Comparison of ENCODE assay signal across 2 cellular contexts in the genomic region with DNA sequence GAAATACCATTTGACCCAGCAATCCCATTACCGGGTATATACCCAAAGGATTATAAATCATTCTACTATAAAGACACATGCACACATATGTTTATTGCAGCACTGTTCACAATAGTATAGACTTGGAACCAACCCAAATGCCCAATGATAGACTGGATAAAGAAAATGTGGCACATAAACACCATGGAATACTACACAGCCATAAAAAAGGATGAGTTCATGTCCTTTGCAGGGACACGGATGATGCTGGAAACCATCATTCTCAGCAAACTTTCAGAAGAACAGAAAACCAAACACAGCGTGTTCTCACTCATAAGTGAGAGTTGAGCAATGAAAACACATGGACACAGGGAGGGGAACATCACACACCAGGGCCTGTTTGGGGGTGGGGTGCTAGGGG. TPM values are rescaled to one million over a fixed set of nuclear protein-coding genes. Genes with fewer than 3 reads are reported as not detected.
DNase-seq lines count a peak whose midpoint lies in the region; ATAC-seq, FAIRE-seq and TF ChIP-seq lines count a peak whose summit lies in the region.
"Not testable (repeated sequence)": the region's sequence is repeated elsewhere in the genome, so short reads cannot be mapped to it uniquely, and the experiment has no call there.

No MANE protein-coding gene starts in this region.

- WGBS in K562 (ENCODE audit: insufficient coverage, low coverage, missing lambda C conversion rate) = 40% methylated on average over 3 of the region's 3 CpGs

- not testable (repeated sequence) for H3K9ac ChIP-seq in K562 (ENCODE audit: insufficient read depth in 1 of 2, low read depth in 2 of 2, low read length in 2 of 2)

- H2AFZ ChIP-seq in K562 (ENCODE audit: low read depth, low read length) = not testable (repeated sequence)

- not testable (repeated sequence) for TF ChIP-seq CTCF in HEK293 (tag by site-specific recombination; IDR thresholded peaks at IDR 0.05); K562 (IDR thresholded peaks at IDR 0.05 in 2 of 3, conservative IDR thresholded peaks at IDR 0.05 in 1 of 3; ENCODE audit: insufficient read depth in 2 of 3, low read depth in 1 of 3, low read length in 3 of 3)

- TF ChIP-seq POLR2A in K562 (conservative IDR thresholded peaks at IDR 0.05) = not testable (repeated sequence)

- not testable (repeated sequence) for H3K27me3 ChIP-seq in K562 (ENCODE audit: control insufficient read depth in 2 of 2, insufficient read depth in 2 of 2, low read length in 2 of 2)

- FAIRE-seq in K562 (lab: Jason Lieb, UNC) = not testable (repeated sequence)

- not testable (repeated sequence) for H3K9me1 ChIP-seq in K562 (ENCODE audit: control insufficient read depth, insufficient read depth, low read length)

- ATAC-seq in K562 = not testable (repeated sequence)

- H3K4me2 ChIP-seq in K562 (ENCODE audit: insufficient read depth, low read length) = not testable (repeated sequence)

- not testable (repeated sequence) for H3K4me3 ChIP-seq in HEK293 (ENCODE audit: low read depth, low read length); K562

- TF ChIP-seq RAD21 in K562 (CRISPR knock-in tag; conservative IDR thresholded peaks at IDR 0.05 in 1 of 2, IDR thresholded peaks at IDR 0.05 in 1 of 2) = not testable (repeated sequence)

- H4K20me1 ChIP-seq in K562 (replicated peaks; ENCODE audit: control insufficient read depth, insufficient read depth, low read length) = not testable (repeated sequence)

- H3K36me3 ChIP-seq in HEK293 (ENCODE audit: control insufficient read depth in 2 of 2, insufficient read depth in 1 of 2, low read length in 2 of 2) = peaks cover 0 to 18% of the 10 kb centered on the region in 2 experiments
- H3K36me3 ChIP-seq in K562 (ENCODE audit: control insufficient read depth, insufficient read depth, low read length) = not testable (repeated sequence)

- H3K9me3 ChIP-seq in HEK293 (ENCODE audit: control insufficient read depth, insufficient read depth, low read depth, low read length); K562 (replicated peaks; ENCODE audit: control insufficient read depth, insufficient read depth, low read depth, low read length): not testable (repeated sequence)

- POLR2A ChIA-PET in HEK293 (lab: Yijun Ruan, JAX); K562 (lab: Yijun Ruan, JAX): not testable (repeated sequence)

- not testable (repeated sequence) for H3K4me1 ChIP-seq in HEK293 (ENCODE audit: control insufficient read depth, insufficient read depth, low read length); K562 (replicated peaks in 1 of 2; ENCODE audit: control insufficient read depth in 2 of 2, insufficient read depth in 2 of 2, low read length in 2 of 2)

- in situ Hi-C loops in K562 (cut with MboI) = not testable (repeated sequence)

- H3K79me2 ChIP-seq in K562 (ENCODE audit: control insufficient read depth, insufficient read depth, low read length) = not testable (repeated sequence)

- TF ChIP-seq EP300 in K562 (IDR thresholded peaks at IDR 0.05; ENCODE audit: low read length) = not testable (repeated sequence)

- DNase-seq in K562 (ENCODE audit: extremely low read depth in 1 of 4, low spot score in 3 of 4) = not testable (repeated sequence)

- H3K27ac ChIP-seq in HEK293 (ENCODE audit: extremely low read depth, low read depth, low read length); K562 (ENCODE audit: extremely low read depth, low read depth, low read length): not testable (repeated sequence)

- intact Hi-C loops in K562 (cut with micrococcal nuclease) = not testable (repeated sequence)

- CTCF ChIA-PET in HEK293 (lab: Yijun Ruan, JAX); K562 (lab: Yijun Ruan, JAX; ENCODE audit: low intra/inter-chr PET ratio): not testable (repeated sequence)

- BruUV-seq in K562 (replicated peaks; lab: Mats Ljungman, UMichigan) = not testable (repeated sequence)

TF ChIP-seq in HEK293, 187 proteins besides CTCF, POLR2A, EP300 and RAD21:
- TF ChIP-seq, protein P1, sequence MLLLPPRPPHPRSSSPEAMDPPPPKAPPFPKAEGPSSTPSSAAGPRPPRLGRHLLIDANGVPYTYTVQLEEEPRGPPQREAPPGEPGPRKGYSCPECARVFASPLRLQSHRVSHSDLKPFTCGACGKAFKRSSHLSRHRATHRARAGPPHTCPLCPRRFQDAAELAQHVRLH (tag by site-specific recombination; IDR thresholded peaks at IDR 0.05) = 0 out of 2 replicates have a peak, but pooled peaks have one; percentile 14
- peak; percentile 90 for TF ChIP-seq ZNF146 (tag by site-specific recombination; IDR thresholded peaks at IDR 0.05)

TF ChIP-seq in K562, 482 proteins besides CTCF, POLR2A, EP300 and RAD21:
- peak; percentile 86 for TF ChIP-seq ZNF146 (CRISPR knock-in tag; IDR thresholded peaks at IDR 0.05; ENCODE audit: unreplicated experiment)
- TF ChIP-seq RBM25 (IDR thresholded peaks at IDR 0.05; ENCODE audit: low read depth, low read length, severe bottlenecking) = peak; percentile 13

RNA-seq across cellular contexts. Expression of gene TBC1D32, which starts 33.1 kb away (rescaled TPM):
- total RNA-seq in K562 (2011; cell fraction: chromatin; rRNA removed; ENCODE audit: low replicate concordance) = 13.5 and 50.3 TPM in 2 replicates
- total RNA-seq in K562 (2011; cell fraction: nucleolus; rRNA removed) = 7.0 and 7.7 TPM in 2 replicates
- 13.1 and 15.0 TPM in 2 replicates for total RNA-seq in K562 (2011; cell fraction: nucleoplasm; rRNA removed)
- 2.9 and 3.8 TPM in 2 replicates for total RNA-seq in K562 (2014; rRNA removed)
- total RNA-seq in K562 (2014; rRNA removed; fragmentation: Illumina TruSeq; extraction: Trizol) = 9.6 and 11.1 TPM in 2 replicates
- 6.5 and 6.7 TPM in 2 replicates for total RNA-seq in K562 (2015; rRNA removed; fragmentation: Illumina TruSeq; extraction: Trizol)
- 5.7 and 7.0 TPM in 2 replicates for total RNA-seq in K562 (2021)
- 0.77 and 8.9 TPM in 2 replicates for polyA plus RNA-seq in K562 (2011; rRNA removed)
- polyA plus RNA-seq in K562 (2011; cell fraction: cytosol; rRNA removed) = 1.3 TPM in 2 replicates
- polyA plus RNA-seq in K562 (2011; cell fraction: nucleus; rRNA removed) = 1.9 and 11.7 TPM in 2 replicates
- 2.5 and 4.2 TPM in 2 replicates for polyA plus RNA-seq in K562 (2012)
- polyA plus RNA-seq in K562 (2014; fragmentation: Illumina TruSeq; extraction: Trizol) = 3.2 and 3.9 TPM in 2 replicates
- 1 to 10 TPM; 3.2 to 3.4 TPM for polyA plus RNA-seq in K562 (2014; fragmentation: Nextera tagmentation; extraction: Ambion mirVana)
- polyA plus RNA-seq in K562 (2014; rRNA removed) = 2.5 and 6.6 TPM in 2 replicates
- polyA minus RNA-seq in K562 (2011; rRNA and poly(A)+ RNA removed) = 1.3 and 12.8 TPM in 2 replicates
- 3.8 TPM in 1 of 2 replicates, not detected in the other for polyA minus RNA-seq in K562 (2011; cell fraction: cytosol; rRNA and poly(A)+ RNA removed)
- 2.3 and 16.0 TPM in 2 replicates for polyA minus RNA-seq in K562 (2011; cell fraction: nucleus; rRNA and poly(A)+ RNA removed)
